ENCODE assay signal across 23 cellular contexts in genomic region chr9:115888131-115888530, GRCh38.
"Had no signal": no experiment of that assay in that cellular context is flagged by ENCODE, and none has a peak within 500 bp of the region (broad histone marks: within the 10 kb centered on the region; RNA-seq: fewer than 3 reads in every experiment).

No MANE protein-coding gene starts in this region.

- H3K9me3 Mint-ChIP-seq: activated B cell treated with CpG ODN at 0.5 μM for 24 hours; activated CD4-positive, alpha-beta T cell treated with anti-CD3 and anti-CD28 coated beads, Interleukin-2, amount 10 ng/mL, durations not matched to agents 24 days and 14 days; activated naive CD4-positive, alpha-beta T cell treated with anti-CD3 and anti-CD28 coated beads, Interleukin-2, amount 10 ng/mL, durations not matched to agents 7 days and 5 days; activated naive CD8-positive, alpha-beta T cell treated with anti-CD3 and anti-CD28 coated beads, Interleukin-2, amount 10 ng/mL, durations not matched to agents 7 days and 5 days; activated T-cell treated with anti-CD3 and anti-CD28 coated beads, Interleukin-2, amount 50 U/mL, for 24 hours; activated T-helper 17 cell treated with anti-CD3 and anti-CD28 coated beads, Interleukin-2, amount 50 U/mL, for 72 hours had no signal

- H3K4me1 Mint-ChIP-seq: activated B cell treated with CpG ODN at 0.5 μM for 24 hours; activated CD4-positive, alpha-beta T cell treated with anti-CD3 and anti-CD28 coated beads, Interleukin-2, amount 10 ng/mL, durations not matched to agents 24 days and 14 days; activated CD8-positive, alpha-beta memory T cell treated with anti-CD3 and anti-CD28 coated beads, Interleukin-2, amount 10 ng/mL, durations not matched to agents 7 days and 5 days; activated naive CD4-positive, alpha-beta T cell treated with anti-CD3 and anti-CD28 coated beads, Interleukin-2, amount 10 ng/mL, durations not matched to agents 7 days and 5 days; activated naive CD8-positive, alpha-beta T cell treated with anti-CD3 and anti-CD28 coated beads, Interleukin-2, amount 10 ng/mL, durations not matched to agents 7 days and 5 days; activated T-helper 17 cell treated with anti-CD3 and anti-CD28 coated beads, Interleukin-2, amount 50 U/mL, for 72 hours; T-helper 17 cell had no signal

- H3K4me1 ChIP-seq: adrenal gland had no signal

- ATAC-seq: activated CD8-positive, alpha-beta memory T cell treated with anti-CD3 and anti-CD28 coated beads, Interleukin-2, amount 10 ng/mL, durations not matched to agents 7 days and 5 days; activated T-helper 17 cell treated with anti-CD3 and anti-CD28 coated beads, Interleukin-2, amount 50 U/mL, for 72 hours; K562; T-helper 17 cell had no signal

- H3K4me3 ChIP-seq: adrenal gland, K562 had no signal

- H3K9me3 ChIP-seq: adrenal gland had no signal

- H3K27ac Mint-ChIP-seq: activated B cell treated with CpG ODN at 0.5 μM for 24 hours; activated CD4-positive, alpha-beta T cell treated with anti-CD3 and anti-CD28 coated beads, Interleukin-2, amount 10 ng/mL, durations not matched to agents 24 days and 14 days; activated CD8-positive, alpha-beta memory T cell treated with anti-CD3 and anti-CD28 coated beads, Interleukin-2, amount 10 ng/mL, durations not matched to agents 7 days and 5 days; activated naive CD4-positive, alpha-beta T cell treated with anti-CD3 and anti-CD28 coated beads, Interleukin-2, amount 10 ng/mL, durations not matched to agents 7 days and 5 days; activated naive CD8-positive, alpha-beta T cell treated with anti-CD3 and anti-CD28 coated beads, Interleukin-2, amount 10 ng/mL, durations not matched to agents 7 days and 5 days; activated T-cell treated with anti-CD3 and anti-CD28 coated beads, Interleukin-2, amount 50 U/mL, for 24 hours; activated T-helper 17 cell treated with anti-CD3 and anti-CD28 coated beads, Interleukin-2, amount 50 U/mL, for 72 hours; T-helper 17 cell had no signal

- DNase-seq: activated B cell treated with CpG ODN at 0.5 μM for 24 hours; activated CD4-positive, alpha-beta T cell treated with anti-CD3 and anti-CD28 coated beads for 1 hour; activated CD4-positive, alpha-beta T cell treated with anti-CD3 and anti-CD28 coated beads, Interleukin-2, amount 10 ng/mL, durations not matched to agents 24 days and 14 days; activated CD4-positive, alpha-beta T cell treated with anti-CD3 and anti-CD28 coated beads, Interleukin-2, amount 50 U/mL, for 48 hours; activated CD8-positive, alpha-beta memory T cell treated with anti-CD3 and anti-CD28 coated beads, Interleukin-2, amount 10 ng/mL, durations not matched to agents 7 days and 5 days; activated gamma-delta T cell; activated naive CD4-positive, alpha-beta T cell treated with anti-CD3 and anti-CD28 coated beads, Interleukin-2, amount 10 ng/mL, durations not matched to agents 7 days and 5 days; activated naive CD8-positive, alpha-beta T cell treated with anti-CD3 and anti-CD28 coated beads, Interleukin-2, amount 10 ng/mL, durations not matched to agents 7 days and 5 days; activated T-cell treated with anti-CD3 and anti-CD28 coated beads, Interleukin-2, amount 50 U/mL, for 24 hours; adrenal gland; anterior cingulate cortex; cerebellar nuclear complex; Karpas-422; NCI-H1417; NCI-H1930; NCI-H2107; NCI-H510A treated with DMSO at 0.1 percent for 48 hours; NCI-H69; SIG-M5; T-helper 17 cell; T-helper 9 cell had no signal

- H3K27me3 ChIP-seq: adrenal gland had no signal

- H3K27ac ChIP-seq: adrenal gland had no signal

- H3K27me3 Mint-ChIP-seq: activated B cell treated with CpG ODN at 0.5 μM for 24 hours; activated CD4-positive, alpha-beta T cell treated with anti-CD3 and anti-CD28 coated beads, Interleukin-2, amount 10 ng/mL, durations not matched to agents 24 days and 14 days; activated CD8-positive, alpha-beta memory T cell treated with anti-CD3 and anti-CD28 coated beads, Interleukin-2, amount 10 ng/mL, durations not matched to agents 7 days and 5 days; activated naive CD4-positive, alpha-beta T cell treated with anti-CD3 and anti-CD28 coated beads, Interleukin-2, amount 10 ng/mL, durations not matched to agents 7 days and 5 days; activated naive CD8-positive, alpha-beta T cell treated with anti-CD3 and anti-CD28 coated beads, Interleukin-2, amount 10 ng/mL, durations not matched to agents 7 days and 5 days; activated T-cell treated with anti-CD3 and anti-CD28 coated beads, Interleukin-2, amount 50 U/mL, for 24 hours had no signal

- H3K36me3 ChIP-seq: adrenal gland had no signal

- H3K36me3 Mint-ChIP-seq: activated CD8-positive, alpha-beta memory T cell treated with anti-CD3 and anti-CD28 coated beads, Interleukin-2, amount 10 ng/mL, durations not matched to agents 7 days and 5 days; activated naive CD4-positive, alpha-beta T cell treated with anti-CD3 and anti-CD28 coated beads, Interleukin-2, amount 10 ng/mL, durations not matched to agents 7 days and 5 days; activated naive CD8-positive, alpha-beta T cell treated with anti-CD3 and anti-CD28 coated beads, Interleukin-2, amount 10 ng/mL, durations not matched to agents 7 days and 5 days had no signal

- H3K4me3 Mint-ChIP-seq: activated B cell treated with CpG ODN at 0.5 μM for 24 hours; activated CD4-positive, alpha-beta T cell treated with anti-CD3 and anti-CD28 coated beads, Interleukin-2, amount 10 ng/mL, durations not matched to agents 24 days and 14 days; activated CD8-positive, alpha-beta memory T cell treated with anti-CD3 and anti-CD28 coated beads, Interleukin-2, amount 10 ng/mL, durations not matched to agents 7 days and 5 days; activated naive CD4-positive, alpha-beta T cell treated with anti-CD3 and anti-CD28 coated beads, Interleukin-2, amount 10 ng/mL, durations not matched to agents 7 days and 5 days; activated naive CD8-positive, alpha-beta T cell treated with anti-CD3 and anti-CD28 coated beads, Interleukin-2, amount 10 ng/mL, durations not matched to agents 7 days and 5 days; activated T-cell treated with anti-CD3 and anti-CD28 coated beads, Interleukin-2, amount 50 U/mL, for 24 hours; activated T-helper 17 cell treated with anti-CD3 and anti-CD28 coated beads, Interleukin-2, amount 50 U/mL, for 72 hours; T-helper 17 cell had no signal
